In the genomic region with DNA sequence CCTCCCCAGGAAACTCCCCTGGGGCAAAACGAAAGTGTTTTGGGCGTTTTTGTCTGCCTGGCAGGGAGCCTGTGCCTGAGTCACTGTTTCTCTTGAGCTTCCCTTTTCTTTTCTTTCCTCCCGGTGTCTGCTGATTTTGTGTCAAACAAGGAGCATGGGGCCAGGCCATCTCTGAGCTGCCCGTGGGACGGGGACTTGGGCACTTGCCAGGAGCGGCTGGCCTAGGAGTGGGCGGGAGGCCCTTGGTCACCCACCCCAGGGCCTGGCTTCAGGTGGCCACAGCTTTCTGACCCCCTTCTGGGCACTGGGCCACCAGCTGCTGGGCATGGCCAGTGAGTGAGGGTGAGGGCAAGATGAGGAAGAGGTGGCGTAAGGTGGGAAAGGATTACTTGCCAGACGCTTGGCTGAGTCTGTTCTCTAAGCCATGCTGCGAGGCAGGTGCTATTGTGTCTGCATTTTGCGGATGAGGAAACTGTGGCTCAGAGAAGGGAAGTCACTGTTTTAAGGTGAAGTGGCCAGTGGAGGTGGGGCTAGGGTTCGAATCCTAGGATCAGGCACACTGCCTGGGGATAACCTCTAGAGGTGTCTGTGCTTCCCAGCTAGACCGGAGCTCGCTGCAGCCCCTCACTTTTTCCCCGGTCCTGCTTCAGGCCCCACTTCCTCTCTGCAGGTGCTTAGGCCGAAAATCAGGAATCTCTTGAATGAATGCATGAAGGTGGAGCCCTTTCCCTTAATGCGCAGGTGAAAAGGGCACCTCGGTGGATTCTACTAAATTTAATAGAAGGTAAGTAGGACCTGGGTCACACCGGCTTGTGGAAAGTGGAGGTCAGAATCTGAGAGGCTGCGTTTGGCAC, we compare ENCODE assay signal across 9 cellular contexts. TPM values are rescaled to one million over a fixed set of nuclear protein-coding genes. Genes with fewer than 3 reads are reported as not detected.
DNase-seq lines count a peak whose midpoint lies in the region; ATAC-seq and TF ChIP-seq lines count a peak whose summit lies in the region.
"Had no signal": no experiment of that assay in that cellular context is flagged by ENCODE, and none has a peak within 500 bp of the region (broad histone marks: within the 10 kb centered on the region; RNA-seq: fewer than 3 reads in every experiment).

No MANE protein-coding gene starts in this region.

- no peak for ATAC-seq in HG02610 (IDR thresholded peaks at IDR 0.05; ENCODE audit: unreplicated experiment)
- ATAC-seq in GM19023 (IDR thresholded peaks at IDR 0.05; ENCODE audit: unreplicated experiment) = no peak
- no peak for ATAC-seq in GM18511 (IDR thresholded peaks at IDR 0.05; ENCODE audit: unreplicated experiment)

- peaks cover 46% of the 10 kb centered on the region for H3K27me3 ChIP-seq in left ventricle myocardium inferior (ENCODE audit: low read depth)

- intact Hi-C loops in left ventricle myocardium inferior (cut with micrococcal nuclease) = loop anchor here (5.0 to 10.0 kb wide), 2 partner anchors 345 to 473 kb away; partner anchors contain the start of genes NDUFA6 and SEPTIN3

- H3K4me3 ChIP-seq in left ventricle myocardium inferior = no peak overlapping the region

- H3K27ac ChIP-seq in left ventricle myocardium inferior (replicated peaks) = peak overlapping the region; percentile 29

- TF ChIP-seq CTCF in left ventricle myocardium inferior (IDR thresholded peaks at IDR 0.05; ENCODE audit: borderline replicate concordance) = no peak

- peak; percentile 11 for DNase-seq in stimulated activated CD4-positive, alpha-beta T cell treated with anti-CD3 and anti-CD28 coated beads, Interleukin-15, amount 100 ng/mL, for 24 hours
- no peak for DNase-seq in stimulated activated CD4-positive, alpha-beta T cell treated with anti-CD3 and anti-CD28 coated beads, Interleukin-2, amount 100 ng/mL, for 24 hours
- peak; percentile 69 for DNase-seq in UCSD-AML1 (lab: John Stamatoyannopoulos, UW; ENCODE audit: unreplicated experiment)
- DNase-seq in left ventricle myocardium inferior = no peak
- DNase-seq in epidermal melanocyte (ENCODE audit: insufficient read length, low spot score) = no peak
- DNase-seq: NCI-H1694 had no signal

- no peaks in the 10 kb centered on the region for H3K9me3 ChIP-seq in left ventricle myocardium inferior (replicated peaks)

- H3K4me1 ChIP-seq in left ventricle myocardium inferior = peaks cover 41% of the 10 kb centered on the region

- no peaks in the 10 kb centered on the region for H3K36me3 ChIP-seq in left ventricle myocardium inferior

RNA-seq across cellular contexts. Expression of gene NFAM1, which starts 7.8 kb away (rescaled TPM):
- 1.2 TPM for total RNA-seq in left ventricle myocardium inferior

Comparison
In these comparisons a context has a peak if more than half of its experiments do, and no peak if none do; other contexts are left out.
1. DNase-seq: peak in stimulated activated CD4-positive, alpha-beta T cell treated with anti-CD3 and anti-CD28 coated beads, Interleukin-15, amount 100 ng/mL, for 24 hours (single experiment) and UCSD-AML1 (single experiment); none in stimulated activated CD4-positive, alpha-beta T cell treated with anti-CD3 and anti-CD28 coated beads, Interleukin-2, amount 100 ng/mL, for 24 hours (0 of 2), left ventricle myocardium inferior (single experiment) and epidermal melanocyte (single experiment).